8 cellular contexts compared by ENCODE assay signal in the genomic region with DNA sequence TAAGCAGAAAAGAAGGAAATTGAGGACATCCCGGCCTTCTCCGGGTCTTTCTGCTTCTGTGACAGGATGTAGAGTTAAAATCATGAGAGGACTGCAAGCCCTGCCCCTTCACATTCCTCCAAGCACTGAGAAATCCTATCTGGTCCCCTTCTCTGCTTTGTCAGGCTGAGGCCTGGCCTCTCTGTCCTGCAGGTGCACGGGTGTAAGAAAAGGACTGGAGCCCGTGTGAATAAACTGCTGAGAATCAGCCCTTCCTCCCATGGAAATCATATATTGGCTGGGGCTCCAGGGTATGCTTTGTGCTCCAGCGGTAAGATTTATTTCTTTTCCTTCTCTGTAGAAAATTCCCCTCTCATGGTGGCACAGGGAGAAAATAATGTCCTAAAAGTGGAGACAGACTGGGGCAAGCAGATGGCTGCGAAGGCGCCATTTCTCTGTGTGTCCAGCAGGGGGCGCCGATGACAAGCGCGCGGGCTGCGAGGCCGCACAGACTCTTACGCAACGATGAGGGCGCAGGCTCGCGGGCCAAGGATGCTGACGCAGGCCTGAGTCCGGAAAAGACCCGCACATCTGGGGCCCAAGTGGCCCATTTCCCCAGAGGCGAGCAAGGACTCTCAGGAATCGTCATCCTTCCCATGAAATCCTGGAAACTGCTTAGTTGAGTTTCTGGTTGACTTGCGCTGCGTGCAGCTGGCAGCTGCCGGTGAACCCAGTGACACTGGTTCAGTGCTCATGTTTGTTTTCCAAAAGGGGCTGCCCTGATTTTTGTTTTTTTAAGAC.
DNase-seq lines count a peak whose midpoint lies in the region; ATAC-seq and TF ChIP-seq lines count a peak whose summit lies in the region.

No MANE protein-coding gene starts in this region.

- H3K4me1 ChIP-seq in DOHH2 (ENCODE audit: control insufficient read depth, low read length) (peaks cover 4% of the 10 kb centered on the region; the same call in 1 of the 2 replicates), GM23248 (ENCODE audit: insufficient read depth) (peaks cover 7% of the 10 kb centered on the region)

- no peaks in the 10 kb centered on the region for H3K9me3 ChIP-seq in DOHH2 (ENCODE audit: control insufficient read depth, insufficient read depth, low read length)
- H3K9me3 ChIP-seq in GM23248 (ENCODE audit: low read depth) = no peaks in the 10 kb centered on the region

- H3K4me2 ChIP-seq in DOHH2 (ENCODE audit: low read length) (peak overlapping the region; percentile 46; the same call in 1 of the 2 replicates), GM23248 (ENCODE audit: unreplicated experiment) (peak overlapping the region; percentile 74)

- peaks cover 3% of the 10 kb centered on the region for H3K27me3 Mint-ChIP-seq in activated T-helper 1 cell treated with anti-CD3 and anti-CD28 coated beads, Interleukin-12 subunit alpha, Interleukin-12 subunit beta, Interleukin-2, Interleukin-4 antibody, amounts not matched to agents 30 ng/mL and 10 ng/mL and 1 ng/mL, durations not matched to agents 14 hours and 24 hours and 36 hours (ENCODE audit: insufficient read depth)
- no peaks in the 10 kb centered on the region for H3K27me3 Mint-ChIP-seq in natural killer cell (ENCODE audit: low read depth in 2 of 2)

- DNase-seq in GM23248 (peak; percentile 97), KG1 (lab: John Stamatoyannopoulos, UW) (peak; percentile 52), fibroblast of pulmonary artery (ENCODE audit: low read depth) (peak; percentile 94), natural killer cell (peak; percentile 60)
- peak; percentile 66 for DNase-seq in activated T-helper 1 cell treated with anti-CD3 and anti-CD28 coated beads, Interleukin-12 subunit alpha, Interleukin-12 subunit beta, Interleukin-2, Interleukin-4 antibody, amounts not matched to agents 30 ng/mL and 10 ng/mL and 1 ng/mL, durations not matched to agents 14 hours and 24 hours and 36 hours (ENCODE audit: low spot score)
- peak; percentile 36 to 80 (median 56) for DNase-seq in stimulated activated naive CD4-positive, alpha-beta T cell (lab: John Stamatoyannopoulos, UW)

- H3K9ac ChIP-seq in GM23248 = peak overlapping the region; percentile 74

- H4K20me1 ChIP-seq in DOHH2 (ENCODE audit: control insufficient read depth, insufficient read depth, low read depth, low read length) (no peaks in the 10 kb centered on the region), GM23248 (ENCODE audit: insufficient read depth) (no peaks in the 10 kb centered on the region)

- peak overlapping the region; percentile 54 for H3K27ac Mint-ChIP-seq in activated T-helper 1 cell treated with anti-CD3 and anti-CD28 coated beads, Interleukin-12 subunit alpha, Interleukin-12 subunit beta, Interleukin-2, Interleukin-4 antibody, amounts not matched to agents 30 ng/mL and 10 ng/mL and 1 ng/mL, durations not matched to agents 14 hours and 24 hours and 36 hours
- H3K27ac Mint-ChIP-seq in natural killer cell = no peak overlapping the region

- H3K9me2 ChIP-seq in DOHH2 (replicated peaks; ENCODE audit: control insufficient read depth, low read length) = no peaks in the 10 kb centered on the region
- no peaks in the 10 kb centered on the region for H3K9me2 ChIP-seq in GM23248 (ENCODE audit: insufficient read depth)

- H3K9me3 Mint-ChIP-seq in activated T-helper 1 cell treated with anti-CD3 and anti-CD28 coated beads, Interleukin-12 subunit alpha, Interleukin-12 subunit beta, Interleukin-2, Interleukin-4 antibody, amounts not matched to agents 30 ng/mL and 10 ng/mL and 1 ng/mL, durations not matched to agents 14 hours and 24 hours and 36 hours = peaks cover 14% of the 10 kb centered on the region
- no peaks in the 10 kb centered on the region for H3K9me3 Mint-ChIP-seq in natural killer cell

- 15 to 16% methylated on average over 27 of the region's 27 CpGs for WGBS in GM23248 (ENCODE audit: low coverage in 1 of 2, low lambda C conversion rate in 2 of 2, missing lambda C conversion rate in 2 of 2), 2 experiments

- TF ChIP-seq CTCF in DOHH2 (IDR thresholded peaks at IDR 0.05; ENCODE audit: low read depth, low read length, poor library complexity, severe bottlenecking) = peak; percentile 97
- peak; percentile 88 for TF ChIP-seq CTCF in fibroblast of pulmonary artery (IDR thresholded peaks at IDR 0.05; ENCODE audit: low read length, missing control alignments)
- TF ChIP-seq CTCF in natural killer cell (IDR thresholded peaks at IDR 0.05) = peak; percentile 94

- intact Hi-C loops in activated T-helper 1 cell treated with anti-CD3 and anti-CD28 coated beads, Interleukin-12 subunit alpha, Interleukin-12 subunit beta, Interleukin-2, Interleukin-4 antibody, amounts not matched to agents 30 ng/mL and 10 ng/mL and 1 ng/mL, durations not matched to agents 14 hours and 24 hours and 36 hours (cut with micrococcal nuclease) = loop anchor here (1.0 to 10.0 kb wide), 8 partner anchors 95 to 1587 kb away; partner anchors contain the start of gene SAMD5
- intact Hi-C loops in natural killer cell (cut with micrococcal nuclease) = loop anchor here (2.0 to 5.0 kb wide), 2 partner anchors 365 to 427 kb away; no protein-coding TSS in a partner anchor

- H3K4me3 Mint-ChIP-seq in activated T-helper 1 cell treated with anti-CD3 and anti-CD28 coated beads, Interleukin-12 subunit alpha, Interleukin-12 subunit beta, Interleukin-2, Interleukin-4 antibody, amounts not matched to agents 30 ng/mL and 10 ng/mL and 1 ng/mL, durations not matched to agents 14 hours and 24 hours and 36 hours = no peak overlapping the region
- H3K4me3 Mint-ChIP-seq in natural killer cell = peak overlapping the region; percentile 26

- peaks cover 2% of the 10 kb centered on the region for H3K36me3 Mint-ChIP-seq in activated T-helper 1 cell treated with anti-CD3 and anti-CD28 coated beads, Interleukin-12 subunit alpha, Interleukin-12 subunit beta, Interleukin-2, Interleukin-4 antibody, amounts not matched to agents 30 ng/mL and 10 ng/mL and 1 ng/mL, durations not matched to agents 14 hours and 24 hours and 36 hours (ENCODE audit: low read depth)
- no peaks in the 10 kb centered on the region for H3K36me3 Mint-ChIP-seq in natural killer cell

- peak overlapping the region; percentile 84 for H2AFZ ChIP-seq in GM23248

- in situ Hi-C loops in GM23248 (cut with MboI) = loop anchor here (25.0 kb wide), 1 partner anchor 1305 kb away; no protein-coding TSS in a partner anchor

- no peaks in the 10 kb centered on the region for H3F3A ChIP-seq in DOHH2 (ENCODE audit: control insufficient read depth, insufficient read depth)
- peaks cover 15% of the 10 kb centered on the region for H3F3A ChIP-seq in GM23248 (ENCODE audit: insufficient read depth)

- H3K79me2 ChIP-seq in DOHH2 (ENCODE audit: control insufficient read depth, low read length) = no peaks in the 10 kb centered on the region
- no peaks in the 10 kb centered on the region for H3K79me2 ChIP-seq in GM23248 (ENCODE audit: insufficient read depth)

- H3K4me3 ChIP-seq in DOHH2 (ENCODE audit: low read length) (peak overlapping the region; percentile 22; the same call in 1 of the 2 replicates), GM23248 (peak overlapping the region; percentile 63), fibroblast of pulmonary artery (replicated peaks; ENCODE audit: low read depth, low read length) (no peak overlapping the region)

- H3K27ac ChIP-seq in DOHH2 (ENCODE audit: low read depth, low read length) (no peak overlapping the region), GM23248 (peak overlapping the region; percentile 73)

- no peaks in the 10 kb centered on the region for H3K36me3 ChIP-seq in DOHH2 (ENCODE audit: control insufficient read depth, low read length)
- no peaks in the 10 kb centered on the region for H3K36me3 ChIP-seq in GM23248 (ENCODE audit: low read depth)

- H3K4me1 Mint-ChIP-seq in activated T-helper 1 cell treated with anti-CD3 and anti-CD28 coated beads, Interleukin-12 subunit alpha, Interleukin-12 subunit beta, Interleukin-2, Interleukin-4 antibody, amounts not matched to agents 30 ng/mL and 10 ng/mL and 1 ng/mL, durations not matched to agents 14 hours and 24 hours and 36 hours (ENCODE audit: low read depth) = peaks cover 37% of the 10 kb centered on the region
- H3K4me1 Mint-ChIP-seq in natural killer cell = peaks cover 7% of the 10 kb centered on the region in 2 donors

- H3K27me3 ChIP-seq in DOHH2 (ENCODE audit: control insufficient read depth, low read length) = no peaks in the 10 kb centered on the region
- H3K27me3 ChIP-seq in GM23248 (replicated peaks; ENCODE audit: insufficient read depth) = no peaks in the 10 kb centered on the region

- ATAC-seq in natural killer cell = peak; percentile 85 to 98 (median 90)

TF ChIP-seq in PFSK-1, 5 proteins besides CTCF, POLR2A, EP300 and RAD21:
- TF ChIP-seq TAF1 (IDR thresholded peaks at IDR 0.05; ENCODE audit: borderline replicate concordance, insufficient read depth, low read length) (no peak), POLR2AphosphoS5 (IDR thresholded peaks at IDR 0.05; ENCODE audit: low read depth, low read length) (no peak), SIN3A (IDR thresholded peaks at IDR 0.05; ENCODE audit: borderline replicate concordance, insufficient read depth, low read length) (no peak), FOXP2 (optimal IDR thresholded peaks at IDR 0.05; ENCODE audit: borderline replicate concordance, extremely low read depth, extremely low read length, insufficient read depth) (peak; percentile 94)
- TF ChIP-seq, protein P1, sequence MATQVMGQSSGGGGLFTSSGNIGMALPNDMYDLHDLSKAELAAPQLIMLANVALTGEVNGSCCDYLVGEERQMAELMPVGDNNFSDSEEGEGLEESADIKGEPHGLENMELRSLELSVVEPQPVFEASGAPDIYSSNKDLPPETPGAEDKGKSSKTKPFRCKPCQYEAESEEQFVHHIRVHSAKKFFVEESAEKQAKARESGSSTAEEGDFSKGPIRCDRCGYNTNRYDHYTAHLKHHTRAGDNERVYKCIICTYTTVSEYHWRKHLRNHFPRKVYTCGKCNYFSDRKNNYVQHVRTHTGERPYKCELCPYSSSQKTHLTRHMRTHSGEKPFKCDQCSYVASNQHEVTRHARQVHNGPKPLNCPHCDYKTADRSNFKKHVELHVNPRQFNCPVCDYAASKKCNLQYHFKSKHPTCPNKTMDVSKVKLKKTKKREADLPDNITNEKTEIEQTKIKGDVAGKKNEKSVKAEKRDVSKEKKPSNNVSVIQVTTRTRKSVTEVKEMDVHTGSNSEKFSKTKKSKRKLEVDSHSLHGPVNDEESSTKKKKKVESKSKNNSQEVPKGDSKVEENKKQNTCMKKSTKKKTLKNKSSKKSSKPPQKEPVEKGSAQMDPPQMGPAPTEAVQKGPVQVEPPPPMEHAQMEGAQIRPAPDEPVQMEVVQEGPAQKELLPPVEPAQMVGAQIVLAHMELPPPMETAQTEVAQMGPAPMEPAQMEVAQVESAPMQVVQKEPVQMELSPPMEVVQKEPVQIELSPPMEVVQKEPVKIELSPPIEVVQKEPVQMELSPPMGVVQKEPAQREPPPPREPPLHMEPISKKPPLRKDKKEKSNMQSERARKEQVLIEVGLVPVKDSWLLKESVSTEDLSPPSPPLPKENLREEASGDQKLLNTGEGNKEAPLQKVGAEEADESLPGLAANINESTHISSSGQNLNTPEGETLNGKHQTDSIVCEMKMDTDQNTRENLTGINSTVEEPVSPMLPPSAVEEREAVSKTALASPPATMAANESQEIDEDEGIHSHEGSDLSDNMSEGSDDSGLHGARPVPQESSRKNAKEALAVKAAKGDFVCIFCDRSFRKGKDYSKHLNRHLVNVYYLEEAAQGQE (IDR thresholded peaks at IDR 0.05; ENCODE audit: insufficient read depth in 1 of 2, low read depth in 2 of 2, low read length in 2 of 2) = no peak
